Comparison of ENCODE assay signal across 16 cellular contexts in the genomic region with DNA sequence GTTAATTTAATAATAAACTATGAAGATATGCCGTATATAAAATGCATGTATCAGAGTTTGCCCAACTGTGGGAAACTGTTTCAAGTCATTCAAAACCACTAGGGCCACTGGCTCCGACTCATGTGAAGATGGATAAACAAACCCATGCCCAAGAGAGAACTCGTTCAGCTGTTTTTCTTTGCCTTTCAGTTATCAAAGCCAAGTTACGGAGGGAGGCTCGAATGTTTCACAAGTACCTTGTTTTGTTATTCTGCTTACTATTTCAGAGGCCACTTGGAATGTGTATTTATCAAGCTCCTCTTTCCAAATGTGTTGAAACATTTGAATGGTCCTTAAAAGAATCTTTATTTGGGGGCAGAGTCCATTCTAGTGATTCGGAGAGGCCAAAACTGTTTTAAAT.
DNase-seq lines count a peak whose midpoint lies in the region; TF ChIP-seq lines count a peak whose summit lies in the region.
"Had no signal": no experiment of that assay in that cellular context is flagged by ENCODE, and none has a peak within 500 bp of the region (broad histone marks: within the 10 kb centered on the region; RNA-seq: fewer than 3 reads in every experiment).

No MANE protein-coding gene starts in this region.

- peaks cover 2% of the 10 kb centered on the region for H3K79me1 ChIP-seq in mesenchymal stem cell (replicated peaks; ENCODE audit: low read length, poor library complexity, severe bottlenecking)

- H4K91ac ChIP-seq in mesenchymal stem cell (ENCODE audit: low read length), result no peak overlapping the region

- H3K27me3 ChIP-seq in adipocyte (replicated peaks; ENCODE audit: control insufficient read depth, insufficient read depth, low read length) (no peaks in the 10 kb centered on the region), mesenchymal stem cell (ENCODE audit: control insufficient read depth in 1 of 2, insufficient read depth in 1 of 2, low read length in 2 of 2) (no peaks in the 10 kb centered on the region), thyroid gland (no peaks in the 10 kb centered on the region)
- H3K27me3 ChIP-seq: neutrophil had no signal

- H4K8ac ChIP-seq in mesenchymal stem cell (ENCODE audit: low read length), result no peak overlapping the region

- TF ChIP-seq CTCF in fibroblast of mammary gland (conservative IDR thresholded peaks at IDR 0.05; ENCODE audit: control insufficient read depth, insufficient read depth, low read depth, low read length) (no peak), thyroid gland (IDR thresholded peaks at IDR 0.05) (peak in 1 of 6 experiments; percentile 22)

- no peaks in the 10 kb centered on the region for H3K9me3 ChIP-seq in adipocyte (ENCODE audit: control insufficient read depth, low read length)
- no peaks in the 10 kb centered on the region for H3K9me3 ChIP-seq in mesenchymal stem cell (ENCODE audit: control insufficient read depth, low read length)
- H3K9me3 ChIP-seq in thyroid gland, result no peaks in the 10 kb centered on the region
- H3K9me3 ChIP-seq: neutrophil had no signal

- H3K9ac ChIP-seq in adipocyte (ENCODE audit: low read length) (peak overlapping the region; percentile 82), mesenchymal stem cell (ENCODE audit: low read length) (peak overlapping the region; percentile 58)

- H3K14ac ChIP-seq in mesenchymal stem cell (ENCODE audit: low read length in 2 of 2), result no peak overlapping the region

- H3K18ac ChIP-seq in mesenchymal stem cell (ENCODE audit: low read depth in 1 of 2, low read length in 2 of 2), result no peak overlapping the region

- H3K4me2 ChIP-seq in mesenchymal stem cell (ENCODE audit: low read length, poor library complexity, severe bottlenecking), result no peak overlapping the region

- H2BK120ac ChIP-seq in mesenchymal stem cell (ENCODE audit: low read depth, low read length), result no peak overlapping the region

- WGBS in mesenchymal stem cell, result 57% methylated on average over 3 of the region's 6 CpGs
- WGBS in thyroid gland, 2 donors, result 23 to 27% methylated on average over 6 of the region's 6 CpGs

- peak overlapping the region; percentile 61 for H3K4me3 ChIP-seq in adipocyte (ENCODE audit: low read length)
- no peak overlapping the region for H3K4me3 ChIP-seq in fibroblast of mammary gland (ENCODE audit: control insufficient read depth, low read depth, low read length)
- peak overlapping the region in 1 of 2 experiments; percentile 7 for H3K4me3 ChIP-seq in mesenchymal stem cell (ENCODE audit: insufficient read depth in 1 of 2, low read depth in 1 of 2, low read length in 2 of 2)
- no peak overlapping the region for H3K4me3 ChIP-seq in thyroid gland (replicated peaks in 1 of 3)

- H3K4ac ChIP-seq in mesenchymal stem cell (ENCODE audit: low read depth in 1 of 2, low read length in 2 of 2), result no peak overlapping the region

- no peak overlapping the region for H3K23ac ChIP-seq in mesenchymal stem cell (ENCODE audit: low read length in 2 of 2)

- peaks cover 66% of the 10 kb centered on the region for H3K4me1 ChIP-seq in adipocyte (ENCODE audit: control insufficient read depth, insufficient read depth, low read length)
- H3K4me1 ChIP-seq in mesenchymal stem cell (ENCODE audit: control insufficient read depth, insufficient read depth, low read depth, low read length), result peaks cover 2% of the 10 kb centered on the region
- peaks cover 6 to 16% of the 10 kb centered on the region in 2 donors for H3K4me1 ChIP-seq in thyroid gland

- H2BK12ac ChIP-seq in mesenchymal stem cell (ENCODE audit: low read length in 2 of 2), result no peak overlapping the region

- no peak for TF ChIP-seq POLR2A in thyroid gland (IDR thresholded peaks at IDR 0.05)

- H2BK15ac ChIP-seq in mesenchymal stem cell (ENCODE audit: low read depth, poor library complexity, severe bottlenecking), result no peak overlapping the region

- H3K36me3 ChIP-seq in adipocyte (ENCODE audit: control insufficient read depth, insufficient read depth, low read length, severe bottlenecking) (peaks cover 61% of the 10 kb centered on the region), mesenchymal stem cell (ENCODE audit: control insufficient read depth in 1 of 2, insufficient read depth in 2 of 2, low read depth in 1 of 2, low read length in 2 of 2) (peaks cover 30 to 89% of the 10 kb centered on the region in 2 experiments), thyroid gland (peaks cover 13 to 18% of the 10 kb centered on the region in 2 donors)

- H2BK5ac ChIP-seq in mesenchymal stem cell (ENCODE audit: low read depth, low read length, poor library complexity, severe bottlenecking), result no peak overlapping the region

- no peak overlapping the region for H2AFZ ChIP-seq in mesenchymal stem cell (ENCODE audit: low read depth, low read length)

- H3K27ac ChIP-seq in mesenchymal stem cell (ENCODE audit: low read length, poor library complexity, severe bottlenecking) (no peak overlapping the region), thyroid gland (peak overlapping the region in 1 of 3 donors; percentile 2)
- H3K27ac ChIP-seq: C4-2B, epithelial cell of prostate, neutrophil had no signal

- intact Hi-C loops in thyroid gland (cut with DNase I), result no loop called here

- DNase-seq in adipocyte (ENCODE audit: low read depth) (peak; percentile 84), fibroblast of mammary gland (ENCODE audit: low read depth) (peak; percentile 87), mesenchymal stem cell (peak; percentile 53), thyroid gland (peak; percentile 47 to 51), anterior cingulate cortex (lab: John Stamatoyannopoulos, UW) (no peak), DMS53 (lab: John Stamatoyannopoulos, UW) (no peak), DMS153 (lab: John Stamatoyannopoulos, UW) (no peak), occipital lobe (lab: John Stamatoyannopoulos, UW) (no peak)
- DNase-seq: activated naive CD4-positive, alpha-beta T cell treated with anti-CD3 and anti-CD28 coated beads for 36 hours; DMS79; NCI-H1694; NCI-H526 treated with DMSO at 0.1 percent for 48 hours; substantia nigra had no signal

- no peak overlapping the region for H2AK5ac ChIP-seq in mesenchymal stem cell (ENCODE audit: low read length, severe bottlenecking)

Comparison
In these comparisons a context has a peak if more than half of its experiments do, and no peak if none do; other contexts are left out.
1. DNase-seq: peak in adipocyte (single experiment), fibroblast of mammary gland (single experiment), mesenchymal stem cell (single experiment) and thyroid gland (2 of 2); none in anterior cingulate cortex (0 of 58), DMS53 (single experiment), DMS153 (single experiment) and occipital lobe (single experiment).